Comparison of ENCODE assay signal across 18 cellular contexts in genomic region chr5:139571543-139571942, GRCh38. TPM values are rescaled to one million over a fixed set of nuclear protein-coding genes. Genes with fewer than 3 reads are reported as not detected.
DNase-seq lines count a peak whose midpoint lies in the region; ATAC-seq and TF ChIP-seq lines count a peak whose summit lies in the region.
"Had no signal": no experiment of that assay in that cellular context is flagged by ENCODE, and none has a peak within 500 bp of the region (broad histone marks: within the 10 kb centered on the region; RNA-seq: fewer than 3 reads in every experiment).

No MANE protein-coding gene starts in this region.

- H3K36me3 Mint-ChIP-seq in activated naive CD4-positive, alpha-beta T cell treated with anti-CD3 and anti-CD28 coated beads for 36 hours (ENCODE audit: low read depth): peaks cover 24% of the 10 kb centered on the region
- H3K36me3 Mint-ChIP-seq in activated naive CD4-positive, alpha-beta T cell treated with anti-CD3 and anti-CD28 coated beads, Interleukin-2, amount 10 ng/mL, durations not matched to agents 7 days and 5 days: peaks cover 47% of the 10 kb centered on the region
- H3K36me3 Mint-ChIP-seq in T-cell: peaks cover 13% of the 10 kb centered on the region
- peaks cover 27% of the 10 kb centered on the region for H3K36me3 Mint-ChIP-seq in endodermal cell (ENCODE audit: low read depth)
- H3K36me3 Mint-ChIP-seq in stimulated activated memory B cell treated with anti-CD40 and anti-IgM and Interleukin-4, amounts not matched to agents 10 μg/mL and 1 μg/mL and 100 μg/mL, for 72 hours: peaks cover 27% of the 10 kb centered on the region

- H3K27ac Mint-ChIP-seq in activated naive CD4-positive, alpha-beta T cell treated with anti-CD3 and anti-CD28 coated beads for 36 hours: peak overlapping the region; percentile 70
- no peak overlapping the region for H3K27ac Mint-ChIP-seq in activated naive CD4-positive, alpha-beta T cell treated with anti-CD3 and anti-CD28 coated beads, Interleukin-2, amount 10 ng/mL, durations not matched to agents 7 days and 5 days
- H3K27ac Mint-ChIP-seq in T-cell (peak overlapping the region; percentile 84 to 98), endodermal cell (peak overlapping the region; percentile 3)
- H3K27ac Mint-ChIP-seq in stimulated activated memory B cell treated with anti-CD40 and anti-IgM and Interleukin-4, amounts not matched to agents 10 μg/mL and 1 μg/mL and 100 μg/mL, for 72 hours: peak overlapping the region; percentile 43

- CTCF ChIA-PET in activated naive CD4-positive, alpha-beta T cell treated with anti-CD3 and anti-CD28 coated beads for 36 hours (lab: Charles Lee): interaction anchor here (0.6 to 1.0 kb wide), 3 partner anchors 145 to 276 kb away, joined by 3 to 5 read pairs (median 3); no protein-coding TSS in a partner anchor
- CTCF ChIA-PET in activated naive CD4-positive, alpha-beta T cell treated with anti-CD3 and anti-CD28 coated beads, Interleukin-2, amount 10 ng/mL, durations not matched to agents 7 days and 5 days (lab: Charles Lee): interaction anchor here (0.6 to 1.3 kb wide), 3 partner anchors 62 to 149 kb away, joined by 3 to 4 read pairs (median 3); no protein-coding TSS in a partner anchor
- CTCF ChIA-PET in T-cell (lab: Charles Lee): interaction anchor here (0.6 to 1.3 kb wide), 6 partner anchors 9 to 183 kb away, joined by 3 to 6 read pairs (median 4); no protein-coding TSS in a partner anchor

- H3K4me3 ChIP-seq in endodermal cell (ENCODE audit: low read length): no peak overlapping the region
- H3K4me3 ChIP-seq: ovary had no signal

- 96 to 100% methylated on average over 3 of the region's 3 CpGs for WGBS in endodermal cell (ENCODE audit: insufficient coverage in 1 of 2, insufficient read length in 1 of 2), 2 experiments

- no peak overlapping the region for H3K4me3 Mint-ChIP-seq in activated naive CD4-positive, alpha-beta T cell treated with anti-CD3 and anti-CD28 coated beads for 36 hours
- H3K4me3 Mint-ChIP-seq in activated naive CD4-positive, alpha-beta T cell treated with anti-CD3 and anti-CD28 coated beads, Interleukin-2, amount 10 ng/mL, durations not matched to agents 7 days and 5 days: no peak overlapping the region
- H3K4me3 Mint-ChIP-seq in T-cell: peak overlapping the region; percentile 51 to 98 (median 53)
- H3K4me3 Mint-ChIP-seq in endodermal cell: no peak overlapping the region
- H3K4me3 Mint-ChIP-seq in stimulated activated memory B cell treated with anti-CD40 and anti-IgM and Interleukin-4, amounts not matched to agents 10 μg/mL and 1 μg/mL and 100 μg/mL, for 72 hours: peak overlapping the region; percentile 0

- intact Hi-C loops in activated naive CD4-positive, alpha-beta T cell treated with anti-CD3 and anti-CD28 coated beads for 36 hours (cut with micrococcal nuclease): no loop called here

- no peak for TF ChIP-seq CTCF in endodermal cell (conservative IDR thresholded peaks at IDR 0.05)

- no peak for DNase-seq in activated naive CD4-positive, alpha-beta T cell treated with anti-CD3 and anti-CD28 coated beads for 36 hours
- DNase-seq in activated naive CD4-positive, alpha-beta T cell treated with anti-CD3 and anti-CD28 coated beads, Interleukin-2, amount 10 ng/mL, durations not matched to agents 7 days and 5 days: no peak
- no peak for DNase-seq in T-cell
- no peak for DNase-seq in endodermal cell
- no peak for DNase-seq in hippocampal formation (lab: John Stamatoyannopoulos, UW)
- no peak for DNase-seq in foreskin melanocyte
- DNase-seq: activated CD4-positive, CD25-positive, alpha-beta regulatory T cell treated with anti-CD3 and anti-CD28 coated beads, Interleukin-2, amount 50 U/mL, for 72 hours; activated gamma-delta T cell treated with Interleukin-2 at 50 U/mL for 16 hours; mesendoderm; NCI-H1694 treated with DMSO at 0.1 percent for 48 hours; NCI-H510A treated with DMSO at 0.1 percent for 48 hours; ovary; small intestine; SW 1271 had no signal

- H3K9me3 Mint-ChIP-seq in activated naive CD4-positive, alpha-beta T cell treated with anti-CD3 and anti-CD28 coated beads for 36 hours: no peaks in the 10 kb centered on the region
- no peaks in the 10 kb centered on the region for H3K9me3 Mint-ChIP-seq in activated naive CD4-positive, alpha-beta T cell treated with anti-CD3 and anti-CD28 coated beads, Interleukin-2, amount 10 ng/mL, durations not matched to agents 7 days and 5 days
- no peaks in the 10 kb centered on the region for H3K9me3 Mint-ChIP-seq in T-cell
- H3K9me3 Mint-ChIP-seq in endodermal cell: no peaks in the 10 kb centered on the region
- no peaks in the 10 kb centered on the region for H3K9me3 Mint-ChIP-seq in stimulated activated memory B cell treated with anti-CD40 and anti-IgM and Interleukin-4, amounts not matched to agents 10 μg/mL and 1 μg/mL and 100 μg/mL, for 72 hours

- POLR2A ChIA-PET in T-cell (lab: Charles Lee): interaction anchor here (0.6 to 0.7 kb wide), 4 partner anchors 11 to 55 kb away, joined by 3 to 4 read pairs (median 3); no protein-coding TSS in a partner anchor

- H3K9ac ChIP-seq in endodermal cell (ENCODE audit: extremely low read depth, low read length, poor library complexity, severe bottlenecking): no peak overlapping the region
- H3K9ac ChIP-seq: KMS-11 had no signal

- H3K4me1 Mint-ChIP-seq in activated naive CD4-positive, alpha-beta T cell treated with anti-CD3 and anti-CD28 coated beads for 36 hours (ENCODE audit: low read depth): peaks cover 80% of the 10 kb centered on the region
- H3K4me1 Mint-ChIP-seq in activated naive CD4-positive, alpha-beta T cell treated with anti-CD3 and anti-CD28 coated beads, Interleukin-2, amount 10 ng/mL, durations not matched to agents 7 days and 5 days: peaks cover 82% of the 10 kb centered on the region
- peaks cover 79 to 83% (median 82%) of the 10 kb centered on the region in 3 donors for H3K4me1 Mint-ChIP-seq in T-cell
- H3K4me1 Mint-ChIP-seq in endodermal cell: peaks cover 3% of the 10 kb centered on the region
- peaks cover 69% of the 10 kb centered on the region for H3K4me1 Mint-ChIP-seq in stimulated activated memory B cell treated with anti-CD40 and anti-IgM and Interleukin-4, amounts not matched to agents 10 μg/mL and 1 μg/mL and 100 μg/mL, for 72 hours

- no peak for ATAC-seq in T-cell (replicated peaks in 1 of 4)
- ATAC-seq in stimulated activated memory B cell treated with anti-CD40 and anti-IgM and Interleukin-4, amounts not matched to agents 10 μg/mL and 1 μg/mL and 100 μg/mL, for 72 hours: no peak
- no peak for ATAC-seq in HG03196 (IDR thresholded peaks at IDR 0.05; ENCODE audit: unreplicated experiment)
- ATAC-seq: Panc1 had no signal

- H3K36me3 ChIP-seq in endodermal cell (ENCODE audit: control insufficient read depth, insufficient read depth, low read length): peaks cover 46% of the 10 kb centered on the region
- H3K36me3 ChIP-seq: ovary had no signal

- H3K27me3 Mint-ChIP-seq in activated naive CD4-positive, alpha-beta T cell treated with anti-CD3 and anti-CD28 coated beads for 36 hours (ENCODE audit: low read depth): no peaks in the 10 kb centered on the region
- no peaks in the 10 kb centered on the region for H3K27me3 Mint-ChIP-seq in activated naive CD4-positive, alpha-beta T cell treated with anti-CD3 and anti-CD28 coated beads, Interleukin-2, amount 10 ng/mL, durations not matched to agents 7 days and 5 days
- H3K27me3 Mint-ChIP-seq in T-cell: no peaks in the 10 kb centered on the region
- H3K27me3 Mint-ChIP-seq in endodermal cell (ENCODE audit: insufficient read depth): no peaks in the 10 kb centered on the region
- H3K27me3 Mint-ChIP-seq in stimulated activated memory B cell treated with anti-CD40 and anti-IgM and Interleukin-4, amounts not matched to agents 10 μg/mL and 1 μg/mL and 100 μg/mL, for 72 hours: no peaks in the 10 kb centered on the region

- H3K4me1 ChIP-seq in endodermal cell (ENCODE audit: control insufficient read depth, insufficient read depth, low read length): no peaks in the 10 kb centered on the region

- no peak overlapping the region for H3K27ac ChIP-seq in endodermal cell (ENCODE audit: low read depth, low read length)
- H3K27ac ChIP-seq: KMS-11, ovary had no signal

- no peaks in the 10 kb centered on the region for H3K27me3 ChIP-seq in endodermal cell (ENCODE audit: control insufficient read depth, insufficient read depth, low read length, poor library complexity, severe bottlenecking)
- H3K27me3 ChIP-seq: ovary had no signal

- no peaks in the 10 kb centered on the region for H3K9me3 ChIP-seq in endodermal cell (ENCODE audit: control insufficient read depth, low read length)
- H3K9me3 ChIP-seq: ovary had no signal

RNA-seq across cellular contexts. Expression of gene UBE2D2, which starts 10.4 kb away (rescaled TPM):
- 100 to 1,000 TPM; 221 to 243 TPM for total RNA-seq in activated naive CD4-positive, alpha-beta T cell treated with anti-CD3 and anti-CD28 coated beads for 36 hours
- 100 to 1,000 TPM; 138 to 176 (median 152) TPM for total RNA-seq in T-cell
- 100 to 1,000 TPM; 172 to 202 TPM for total RNA-seq in endodermal cell
- 211 TPM for polyA plus RNA-seq in endodermal cell (2013, experiment 1 of 2)
- polyA plus RNA-seq in endodermal cell (2013, experiment 2 of 2): 191 TPM

Comparison
In these comparisons a context has a peak if more than half of its experiments do, and no peak if none do; other contexts are left out.
1. H3K4me3 Mint-ChIP-seq: peak in T-cell (3 of 3) and stimulated activated memory B cell treated with anti-CD40 and anti-IgM and Interleukin-4, amounts not matched to agents 10 μg/mL and 1 μg/mL and 100 μg/mL, for 72 hours (single experiment); none in activated naive CD4-positive, alpha-beta T cell treated with anti-CD3 and anti-CD28 coated beads for 36 hours (single experiment), activated naive CD4-positive, alpha-beta T cell treated with anti-CD3 and anti-CD28 coated beads, Interleukin-2, amount 10 ng/mL, durations not matched to agents 7 days and 5 days (single experiment) and endodermal cell (single experiment).